ENCODE assay signal across 8 cellular contexts in genomic region chr18:21111351-21112139, GRCh38. TPM values are rescaled to one million over a fixed set of nuclear protein-coding genes. Genes with fewer than 3 reads are reported as not detected.
DNase-seq lines count a peak whose midpoint lies in the region; ATAC-seq lines count a peak whose summit lies in the region.

Gene ROCK1, minus strand, starts transcription at chr18:21111813. Its CDS starts 903 bp downstream, at chr18:21110910.

- H3K4me3 Mint-ChIP-seq in effector memory CD8-positive, alpha-beta T cell, result no peak within 1 kb of the TSS
- peak within 1 kb of the TSS; percentile 95 for H3K4me3 Mint-ChIP-seq in memory B cell

- H3K9me3 Mint-ChIP-seq in effector memory CD8-positive, alpha-beta T cell, result no peaks in the 10 kb centered on the region
- no peaks in the 10 kb centered on the region for H3K9me3 Mint-ChIP-seq in memory B cell

- H3K4me1 Mint-ChIP-seq in effector memory CD8-positive, alpha-beta T cell (ENCODE audit: low read depth in 2 of 2), result peaks cover 13% of the 10 kb centered on the region in 2 donors
- H3K4me1 Mint-ChIP-seq in memory B cell, result peaks cover 6% of the 10 kb centered on the region

- H3K27me3 Mint-ChIP-seq in effector memory CD8-positive, alpha-beta T cell, result no peaks in the 10 kb centered on the region
- H3K27me3 Mint-ChIP-seq in memory B cell, result no peaks in the 10 kb centered on the region

- DNase-seq in Caki2 (ENCODE audit: low read depth), result peak; percentile 76
- peak; percentile 33 to 100 (median 97) for DNase-seq in HUDEP-2 (lab: John Stamatoyannopoulos, UW; ENCODE audit: unreplicated experiment in 76 of 76)
- DNase-seq in NOMO-1 treated with dmso at 0.1 percent for 144 hours (lab: John Stamatoyannopoulos, UW; ENCODE audit: unreplicated experiment), result peak; percentile 91
- DNase-seq in activated CD8-positive, alpha-beta memory T cell treated with anti-CD3 and anti-CD28 coated beads for 48 hours (ENCODE audit: low read depth in 2 of 3, low spot score in 2 of 3), result peak; percentile 95 to 98 (median 97)
- peak; percentile 95 to 99 (median 97) for DNase-seq in effector memory CD8-positive, alpha-beta T cell
- peak; percentile 91 to 97 for DNase-seq in memory B cell (ENCODE audit: low spot score in 2 of 2)
- peak; percentile 99 for DNase-seq in stimulated activated CD8-positive, alpha-beta memory T cell treated with anti-CD3 and anti-CD28 coated beads, Interleukin-12 subunit alpha, Interleukin-12 subunit beta, amount 100 ng/mL, for 1 hour (ENCODE audit: low read depth)

- peak; percentile 89 for ATAC-seq in GM21390 (IDR thresholded peaks at IDR 0.05; ENCODE audit: unreplicated experiment)
- ATAC-seq in effector memory CD8-positive, alpha-beta T cell (replicated peaks), result peak; percentile 78
- peak; percentile 78 for ATAC-seq in memory B cell (ENCODE audit: low read depth)

- H3K36me3 Mint-ChIP-seq in effector memory CD8-positive, alpha-beta T cell (ENCODE audit: insufficient read depth), result peaks cover 22% of the 10 kb centered on the region
- peaks cover 5% of the 10 kb centered on the region for H3K36me3 Mint-ChIP-seq in memory B cell

- in situ Hi-C loops in Caki2 (cut with HindIII; ENCODE audit: low pct_unique_long_range_greater_than_20kb, low sequenced_read_pairs), result no loop called here

- peak within 1 kb of the TSS; percentile 95 to 97 for H3K27ac Mint-ChIP-seq in effector memory CD8-positive, alpha-beta T cell
- peak within 1 kb of the TSS; percentile 96 for H3K27ac Mint-ChIP-seq in memory B cell

RNA-seq across cellular contexts. Expression of gene ROCK1, which starts in this region (rescaled TPM):
- total RNA-seq in Caki2 (2014; rRNA removed; shearing (Covaris generic); ENCODE audit: low replicate concordance), result 3.7 and 4.4 TPM in 2 replicates

Comparison
In these comparisons a context has a peak if more than half of its experiments do, and no peak if none do; other contexts are left out.
1. Peak in every context shown above with its lines: DNase-seq and ATAC-seq.